In genomic region chr1:156154317-156154749, GRCh38 we compare ENCODE assay signal across 8 cellular contexts. TPM values are rescaled to one million over a fixed set of nuclear protein-coding genes. Genes with fewer than 3 reads are reported as not detected.
DNase-seq lines count a peak whose midpoint lies in the region; ATAC-seq lines count a peak whose summit lies in the region.

No MANE protein-coding gene starts in this region.

- H3K4me1 Mint-ChIP-seq in activated naive CD8-positive, alpha-beta T cell treated with anti-CD3 and anti-CD28 coated beads for 36 hours = peaks cover 58% of the 10 kb centered on the region

- H3K4me3 Mint-ChIP-seq in activated naive CD8-positive, alpha-beta T cell treated with anti-CD3 and anti-CD28 coated beads for 36 hours = peak overlapping the region; percentile 81

- H3K27me3 Mint-ChIP-seq in activated naive CD8-positive, alpha-beta T cell treated with anti-CD3 and anti-CD28 coated beads for 36 hours = peaks cover 3% of the 10 kb centered on the region

- peak overlapping the region; percentile 55 for H3K27ac Mint-ChIP-seq in activated naive CD8-positive, alpha-beta T cell treated with anti-CD3 and anti-CD28 coated beads for 36 hours

- H3K36me3 Mint-ChIP-seq in activated naive CD8-positive, alpha-beta T cell treated with anti-CD3 and anti-CD28 coated beads for 36 hours = no peaks in the 10 kb centered on the region

- DNase-seq in AML-193 (lab: John Stamatoyannopoulos, UW) = peak; percentile 92 to 95
- peak; percentile 65 for DNase-seq in activated naive CD8-positive, alpha-beta T cell treated with anti-CD3 and anti-CD28 coated beads for 36 hours
- DNase-seq in cerebellar cortex (ENCODE audit: low spot score) = no peak
- DNase-seq in mucosa of gallbladder (ENCODE audit: low spot score) = no peak
- no peak for DNase-seq in DMS53 (lab: John Stamatoyannopoulos, UW)

- ATAC-seq in GM18907 (IDR thresholded peaks at IDR 0.05; ENCODE audit: unreplicated experiment) (peak; percentile 50), HG03378 (IDR thresholded peaks at IDR 0.05; ENCODE audit: unreplicated experiment) (peak; percentile 32)

- H3K27ac ChIP-seq in skin epidermis = peak overlapping the region in 19 of 21 experiments; percentile 38 to 88 (median 80)

- H3K4me3 ChIP-seq in skin epidermis = peak overlapping the region in 5 of 7 experiments; percentile 7 to 34 (median 26)

- H3K9me3 Mint-ChIP-seq in activated naive CD8-positive, alpha-beta T cell treated with anti-CD3 and anti-CD28 coated beads for 36 hours = no peaks in the 10 kb centered on the region

RNA-seq across cellular contexts. Expression of gene SEMA4A, which starts 0.9 kb away (rescaled TPM):
- total RNA-seq in activated naive CD8-positive, alpha-beta T cell treated with anti-CD3 and anti-CD28 coated beads for 36 hours = 10 to 100 TPM; 13.2 to 16.1 TPM
- total RNA-seq in mucosa of gallbladder = 24.4 TPM

RNA-seq across cellular contexts. Expression of gene SLC25A44, which starts 39.6 kb away (rescaled TPM):
- total RNA-seq in activated naive CD8-positive, alpha-beta T cell treated with anti-CD3 and anti-CD28 coated beads for 36 hours = 10 to 100 TPM; 55.0 to 60.7 TPM
- total RNA-seq in mucosa of gallbladder = 25.0 TPM

RNA-seq across cellular contexts. Expression of gene LMNA, which starts 39.8 kb away (rescaled TPM):
- total RNA-seq in activated naive CD8-positive, alpha-beta T cell treated with anti-CD3 and anti-CD28 coated beads for 36 hours = 10 to 100 TPM; 32.3 to 37.8 TPM
- total RNA-seq in mucosa of gallbladder = 293 TPM

RNA-seq across cellular contexts. Expression of gene PMF1, which starts 58.5 kb away (rescaled TPM):
- 10 to 100 TPM; 83.4 to 87.3 TPM for total RNA-seq in activated naive CD8-positive, alpha-beta T cell treated with anti-CD3 and anti-CD28 coated beads for 36 hours
- 43.4 TPM for total RNA-seq in mucosa of gallbladder

Comparison
In these comparisons a context has a peak if more than half of its experiments do, and no peak if none do; other contexts are left out.
1. DNase-seq: peak in AML-193 (2 of 2) and activated naive CD8-positive, alpha-beta T cell treated with anti-CD3 and anti-CD28 coated beads for 36 hours (single experiment); none in cerebellar cortex (single experiment), mucosa of gallbladder (single experiment) and DMS53 (single experiment).